ENCODE assay signal across 1 cellular context in genomic region chr12:10439608-10440274, GRCh38.
A peak's percentile ranks its signal among the peaks of the same experiment; 100 is the strongest.
TF ChIP-seq lines count a peak whose summit lies in the region.
"Not testable (repeated sequence)": the region's sequence is repeated elsewhere in the genome, so short reads cannot be mapped to it uniquely, and the experiment has no call there.

No MANE protein-coding gene starts in this region.

TF ChIP-seq in HepG2, 621 proteins besides CTCF, POLR2A, EP300 and RAD21:
- TF ChIP-seq ARID5B (CRISPR knock-in tag; IDR thresholded peaks at IDR 0.05): 0 out of 2 replicates have a peak, but pooled peaks have one; percentile 33
- not testable (repeated sequence) for TF ChIP-seq FOXP1 (IDR thresholded peaks at IDR 0.05)
- 0 out of 2 replicates have a peak, but pooled peaks have one; percentile 48 for TF ChIP-seq FOXP1 (CRISPR knock-in tag; IDR thresholded peaks at IDR 0.05)
- peak; percentile 29; the same call in 1 of the 2 replicates for TF ChIP-seq SAP130 (CRISPR knock-in tag; IDR thresholded peaks at IDR 0.05; ENCODE audit: low read depth)
- peak; percentile 57 for TF ChIP-seq GATAD2A (CRISPR knock-in tag; IDR thresholded peaks at IDR 0.05)
- peak; percentile 23; the same call in 1 of the 2 replicates for TF ChIP-seq RARA (CRISPR knock-in tag; IDR thresholded peaks at IDR 0.05)
- TF ChIP-seq FOXA3 (CRISPR knock-in tag; IDR thresholded peaks at IDR 0.05): peak; percentile 62
- TF ChIP-seq HMG20A (CRISPR knock-in tag; IDR thresholded peaks at IDR 0.05; ENCODE audit: borderline replicate concordance): peak; percentile 73; the same call in 1 of the 2 replicates
- peak; percentile 32; the same call in 1 of the 2 replicates for TF ChIP-seq CEBPG (CRISPR knock-in tag; IDR thresholded peaks at IDR 0.05)
